1 cellular context compared by ENCODE assay signal in the genomic region with DNA sequence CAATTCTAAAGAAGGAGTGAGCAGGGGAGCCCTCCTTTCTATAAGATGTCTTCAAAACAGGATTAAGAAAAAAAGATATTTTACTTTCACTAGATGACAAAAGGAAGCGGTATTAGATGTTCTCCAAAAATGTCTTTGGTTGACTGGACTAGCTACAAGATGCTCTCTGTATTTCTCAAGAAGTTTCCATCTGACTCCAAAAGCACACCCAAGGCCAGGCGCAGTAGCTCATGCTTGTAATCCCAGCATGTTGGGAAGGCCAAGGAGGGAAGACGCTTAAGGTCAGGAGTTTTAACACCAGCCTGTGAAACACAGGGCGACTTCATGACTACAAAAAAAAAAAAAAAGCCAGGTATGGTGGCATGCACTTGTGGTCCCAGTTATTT.
TF ChIP-seq lines count a peak whose summit lies in the region.

No MANE protein-coding gene starts in this region.

TF ChIP-seq in GM23338, 12 proteins besides CTCF, POLR2A, EP300 and RAD21 (continued from another document):
- TF ChIP-seq, protein P1, sequence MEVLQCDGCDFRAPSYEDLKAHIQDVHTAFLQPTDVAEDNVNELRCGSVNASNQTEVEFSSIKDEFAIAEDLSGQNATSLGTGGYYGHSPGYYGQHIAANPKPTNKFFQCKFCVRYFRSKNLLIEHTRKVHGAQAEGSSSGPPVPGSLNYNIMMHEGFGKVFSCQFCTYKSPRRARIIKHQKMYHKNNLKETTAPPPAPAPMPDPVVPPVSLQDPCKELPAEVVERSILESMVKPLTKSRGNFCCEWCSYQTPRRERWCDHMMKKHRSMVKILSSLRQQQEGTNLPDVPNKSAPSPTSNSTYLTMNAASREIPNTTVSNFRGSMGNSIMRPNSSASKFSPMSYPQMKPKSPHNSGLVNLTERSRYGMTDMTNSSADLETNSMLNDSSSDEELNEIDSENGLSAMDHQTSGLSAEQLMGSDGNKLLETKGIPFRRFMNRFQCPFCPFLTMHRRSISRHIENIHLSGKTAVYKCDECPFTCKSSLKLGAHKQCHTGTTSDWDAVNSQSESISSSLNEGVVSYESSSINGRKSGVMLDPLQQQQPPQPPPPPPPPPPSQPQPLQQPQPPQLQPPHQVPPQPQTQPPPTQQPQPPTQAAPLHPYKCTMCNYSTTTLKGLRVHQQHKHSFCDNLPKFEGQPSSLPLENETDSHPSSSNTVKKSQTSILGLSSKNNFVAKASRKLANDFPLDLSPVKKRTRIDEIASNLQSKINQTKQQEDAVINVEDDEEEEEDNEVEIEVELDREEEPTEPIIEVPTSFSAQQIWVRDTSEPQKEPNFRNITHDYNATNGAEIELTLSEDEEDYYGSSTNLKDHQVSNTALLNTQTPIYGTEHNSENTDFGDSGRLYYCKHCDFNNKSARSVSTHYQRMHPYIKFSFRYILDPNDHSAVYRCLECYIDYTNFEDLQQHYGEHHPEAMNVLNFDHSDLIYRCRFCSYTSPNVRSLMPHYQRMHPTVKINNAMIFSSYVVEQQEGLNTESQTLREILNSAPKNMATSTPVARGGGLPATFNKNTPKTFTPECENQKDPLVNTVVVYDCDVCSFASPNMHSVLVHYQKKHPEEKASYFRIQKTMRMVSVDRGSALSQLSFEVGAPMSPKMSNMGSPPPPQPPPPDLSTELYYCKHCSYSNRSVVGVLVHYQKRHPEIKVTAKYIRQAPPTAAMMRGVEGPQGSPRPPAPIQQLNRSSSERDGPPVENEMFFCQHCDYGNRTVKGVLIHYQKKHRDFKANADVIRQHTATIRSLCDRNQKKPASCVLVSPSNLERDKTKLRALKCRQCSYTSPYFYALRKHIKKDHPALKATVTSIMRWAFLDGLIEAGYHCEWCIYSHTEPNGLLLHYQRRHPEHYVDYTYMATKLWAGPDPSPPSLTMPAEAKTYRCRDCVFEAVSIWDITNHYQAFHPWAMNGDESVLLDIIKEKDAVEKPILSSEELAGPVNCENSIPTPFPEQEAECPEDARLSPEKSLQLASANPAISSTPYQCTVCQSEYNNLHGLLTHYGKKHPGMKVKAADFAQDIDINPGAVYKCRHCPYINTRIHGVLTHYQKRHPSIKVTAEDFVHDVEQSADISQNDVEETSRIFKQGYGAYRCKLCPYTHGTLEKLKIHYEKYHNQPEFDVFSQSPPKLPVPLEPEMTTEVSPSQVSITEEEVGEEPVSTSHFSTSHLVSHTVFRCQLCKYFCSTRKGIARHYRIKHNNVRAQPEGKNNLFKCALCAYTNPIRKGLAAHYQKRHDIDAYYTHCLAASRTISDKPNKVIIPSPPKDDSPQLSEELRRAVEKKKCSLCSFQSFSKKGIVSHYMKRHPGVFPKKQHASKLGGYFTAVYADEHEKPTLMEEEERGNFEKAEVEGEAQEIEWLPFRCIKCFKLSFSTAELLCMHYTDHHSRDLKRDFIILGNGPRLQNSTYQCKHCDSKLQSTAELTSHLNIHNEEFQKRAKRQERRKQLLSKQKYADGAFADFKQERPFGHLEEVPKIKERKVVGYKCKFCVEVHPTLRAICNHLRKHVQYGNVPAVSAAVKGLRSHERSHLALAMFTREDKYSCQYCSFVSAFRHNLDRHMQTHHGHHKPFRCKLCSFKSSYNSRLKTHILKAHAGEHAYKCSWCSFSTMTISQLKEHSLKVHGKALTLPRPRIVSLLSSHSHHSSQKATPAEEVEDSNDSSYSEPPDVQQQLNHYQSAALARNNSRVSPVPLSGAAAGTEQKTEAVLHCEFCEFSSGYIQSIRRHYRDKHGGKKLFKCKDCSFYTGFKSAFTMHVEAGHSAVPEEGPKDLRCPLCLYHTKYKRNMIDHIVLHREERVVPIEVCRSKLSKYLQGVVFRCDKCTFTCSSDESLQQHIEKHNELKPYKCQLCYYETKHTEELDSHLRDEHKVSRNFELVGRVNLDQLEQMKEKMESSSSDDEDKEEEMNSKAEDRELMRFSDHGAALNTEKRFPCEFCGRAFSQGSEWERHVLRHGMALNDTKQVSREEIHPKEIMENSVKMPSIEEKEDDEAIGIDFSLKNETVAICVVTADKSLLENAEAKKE (CRISPR knock-in tag; IDR thresholded peaks at IDR 0.05): no peak
- TF ChIP-seq ZNF331 (CRISPR knock-in tag; IDR thresholded peaks at IDR 0.05; ENCODE audit: low read depth): no peak
- TF ChIP-seq POLR2AphosphoS5 (IDR thresholded peaks at IDR 0.05; ENCODE audit: low read depth): no peak
